ENCODE assay signal across 8 cellular contexts in genomic region chr1:65687435-65688214, GRCh38.
DNase-seq lines count a peak whose midpoint lies in the region; ATAC-seq, FAIRE-seq and TF ChIP-seq lines count a peak whose summit lies in the region.

No MANE protein-coding gene starts in this region.

- peaks cover 2% of the 10 kb centered on the region for H3K27me3 ChIP-seq in astrocyte (ENCODE audit: insufficient read depth, low read length)
- H3K27me3 ChIP-seq in hepatocyte, result no peaks in the 10 kb centered on the region
- H3K27me3 ChIP-seq in sigmoid colon, result no peaks in the 10 kb centered on the region

- H3K4me2 ChIP-seq in astrocyte (ENCODE audit: low read length), result no peak overlapping the region
- H3K4me2 ChIP-seq in hepatocyte, result peak overlapping the region; percentile 58

- H2AFZ ChIP-seq in astrocyte (ENCODE audit: low read depth, low read length) (no peak overlapping the region), hepatocyte (peak overlapping the region; percentile 32)

- 3% methylated on average over 8 of the region's 8 CpGs for WGBS in hepatocyte (ENCODE audit: low lambda C conversion rate, missing lambda C conversion rate)
- 15 to 20% methylated on average over 8 of the region's 8 CpGs for WGBS in sigmoid colon, 2 donors

- H3K27ac ChIP-seq in astrocyte (ENCODE audit: low read depth, low read length), result no peak overlapping the region
- H3K27ac ChIP-seq in hepatocyte, result peak overlapping the region; percentile 9
- H3K27ac ChIP-seq in sigmoid colon, result no peak overlapping the region

- H3K4me3 ChIP-seq in astrocyte (ENCODE audit: insufficient read depth, low read depth, low read length) (no peak overlapping the region), hepatocyte (no peak overlapping the region), sigmoid colon (no peak overlapping the region)

- no peak for TF ChIP-seq EP300 in sigmoid colon (IDR thresholded peaks at IDR 0.05)

- H3K4me1 Mint-ChIP-seq in T-helper 2 cell treated with Interferon-gamma antibody and Interleukin-4, amounts not matched to agents 5 μg/mL and 100 μg/mL, for 36 hours (ENCODE audit: low read depth), result peaks cover 16% of the 10 kb centered on the region
- no peaks in the 10 kb centered on the region for H3K4me1 Mint-ChIP-seq in astrocyte (ENCODE audit: low read depth, unreplicated experiment)

- peaks cover 23% of the 10 kb centered on the region for H3K27me3 Mint-ChIP-seq in T-helper 2 cell treated with Interferon-gamma antibody and Interleukin-4, amounts not matched to agents 5 μg/mL and 100 μg/mL, for 36 hours (ENCODE audit: low read depth)
- H3K27me3 Mint-ChIP-seq in astrocyte (ENCODE audit: low read depth, unreplicated experiment), result no peaks in the 10 kb centered on the region

- TF ChIP-seq CTCF in GM12874 (IDR thresholded peaks at IDR 0.05; ENCODE audit: insufficient read depth, low read depth, low read length) (peak; percentile 86), astrocyte (IDR thresholded peaks at IDR 0.05; ENCODE audit: insufficient read depth, low read depth, low read length) (peak; percentile 93), hepatocyte (IDR thresholded peaks at IDR 0.05; ENCODE audit: poor library complexity) (peak; percentile 99), sigmoid colon (IDR thresholded peaks at IDR 0.05) (peak; percentile 64 to 97 (median 90))

- H4K20me1 ChIP-seq in astrocyte (ENCODE audit: insufficient read depth, low read length) (no peaks in the 10 kb centered on the region), hepatocyte (ENCODE audit: insufficient read depth, poor library complexity, severe bottlenecking) (no peaks in the 10 kb centered on the region)

- no peaks in the 10 kb centered on the region for H3K9me2 ChIP-seq in hepatocyte (replicated peaks; ENCODE audit: insufficient read depth)

- FAIRE-seq in astrocyte (lab: Jason Lieb, UNC), result peak; percentile 56

- H3K27ac Mint-ChIP-seq in T-helper 2 cell treated with Interferon-gamma antibody and Interleukin-4, amounts not matched to agents 5 μg/mL and 100 μg/mL, for 36 hours, result no peak overlapping the region
- no peak overlapping the region for H3K27ac Mint-ChIP-seq in astrocyte (ENCODE audit: unreplicated experiment)

- no peak overlapping the region for H3K4me3 Mint-ChIP-seq in T-helper 2 cell treated with Interferon-gamma antibody and Interleukin-4, amounts not matched to agents 5 μg/mL and 100 μg/mL, for 36 hours
- no peak overlapping the region for H3K4me3 Mint-ChIP-seq in astrocyte (ENCODE audit: unreplicated experiment)

- H3K9ac ChIP-seq in astrocyte (ENCODE audit: low read length), result no peak overlapping the region

- DNase-seq in NCI-H1417 treated with DMSO at 0.1 percent for 48 hours (lab: John Stamatoyannopoulos, UW) (peak; percentile 18), astrocyte (ENCODE audit: low read depth) (peak; percentile 10), hepatocyte (ENCODE audit: low spot score) (peak; percentile 90), sigmoid colon (peak; percentile 90)
- DNase-seq in T-helper 2 cell treated with Interferon-gamma antibody and Interleukin-4, amounts not matched to agents 5 μg/mL and 100 μg/mL, for 36 hours (ENCODE audit: low spot score), result peak; percentile 57

- no peak for TF ChIP-seq POLR2A in sigmoid colon (IDR thresholded peaks at IDR 0.05)

- H3K4me1 ChIP-seq in astrocyte (ENCODE audit: insufficient read depth, low read length) (no peaks in the 10 kb centered on the region), hepatocyte (ENCODE audit: insufficient read depth) (no peaks in the 10 kb centered on the region), sigmoid colon (peaks cover 0 to 7% (median 5%) of the 10 kb centered on the region in 4 donors)

- no peaks in the 10 kb centered on the region for H3K9me3 Mint-ChIP-seq in T-helper 2 cell treated with Interferon-gamma antibody and Interleukin-4, amounts not matched to agents 5 μg/mL and 100 μg/mL, for 36 hours
- peaks cover 12% of the 10 kb centered on the region for H3K9me3 Mint-ChIP-seq in astrocyte (ENCODE audit: unreplicated experiment)

- H3K36me3 ChIP-seq in astrocyte (ENCODE audit: insufficient read depth, low read length), result no peaks in the 10 kb centered on the region
- H3K36me3 ChIP-seq in hepatocyte (replicated peaks; ENCODE audit: insufficient read depth, low read depth), result no peaks in the 10 kb centered on the region
- H3K36me3 ChIP-seq in sigmoid colon, result no peaks in the 10 kb centered on the region

- peak; percentile 93 for ATAC-seq in HG02610 (IDR thresholded peaks at IDR 0.05; ENCODE audit: unreplicated experiment)
- no peak for ATAC-seq in HG03039 (IDR thresholded peaks at IDR 0.05; ENCODE audit: unreplicated experiment)

- no peaks in the 10 kb centered on the region for H3K79me2 ChIP-seq in astrocyte (ENCODE audit: insufficient read depth, low read length)
- H3K79me2 ChIP-seq in hepatocyte, result no peaks in the 10 kb centered on the region

- H3K9me3 ChIP-seq in astrocyte (ENCODE audit: insufficient read depth, low read depth, low read length), result no peaks in the 10 kb centered on the region
- no peaks in the 10 kb centered on the region for H3K9me3 ChIP-seq in hepatocyte (ENCODE audit: low read depth)
- no peaks in the 10 kb centered on the region for H3K9me3 ChIP-seq in sigmoid colon

- no peaks in the 10 kb centered on the region for H3K36me3 Mint-ChIP-seq in T-helper 2 cell treated with Interferon-gamma antibody and Interleukin-4, amounts not matched to agents 5 μg/mL and 100 μg/mL, for 36 hours (ENCODE audit: low read depth)
- H3K36me3 Mint-ChIP-seq in astrocyte (ENCODE audit: low read depth, unreplicated experiment), result no peaks in the 10 kb centered on the region

- intact Hi-C loops in sigmoid colon (cut with DNase I), result loop anchor here (2.0 to 10.0 kb wide), 3 partner anchors 257 to 623 kb away; no protein-coding TSS in a partner anchor

Comparison
In these comparisons a context has a peak if more than half of its experiments do, and no peak if none do; other contexts are left out.
1. DNase-seq: peak in every context shown above with its lines; median percentile 90 in hepatocyte; 90 in sigmoid colon; 57 in T-helper 2 cell treated with Interferon-gamma antibody and Interleukin-4, amounts not matched to agents 5 μg/mL and 100 μg/mL, for 36 hours; 18 in NCI-H1417 treated with DMSO at 0.1 percent for 48 hours; 10 in astrocyte.